12 cellular contexts compared by ENCODE assay signal in genomic region chr1:50110084-50110615, GRCh38. TPM values are rescaled to one million over a fixed set of nuclear protein-coding genes. Genes with fewer than 3 reads are reported as not detected.
DNase-seq lines count a peak whose midpoint lies in the region; ATAC-seq lines count a peak whose summit lies in the region.
"Had no signal": no experiment of that assay in that cellular context is flagged by ENCODE, and none has a peak within 500 bp of the region (broad histone marks: within the 10 kb centered on the region; RNA-seq: fewer than 3 reads in every experiment).

No MANE protein-coding gene starts in this region.

- H3K4me1 Mint-ChIP-seq in activated T-cell treated with anti-CD3 and anti-CD28 coated beads, Interleukin-2, amount 50 U/mL, for 24 hours (ENCODE audit: low read depth), result peaks cover 18% of the 10 kb centered on the region
- peaks cover 23% of the 10 kb centered on the region for H3K4me1 Mint-ChIP-seq in dendritic cell treated with granulocyte-macrophage colony-stimulating factor and Interleukin-4, amounts not matched to agents 40 ng/mL and 50 ng/mL, for 4 days (ENCODE audit: low read depth)
- peaks cover 21% of the 10 kb centered on the region for H3K4me1 Mint-ChIP-seq in stimulated activated naive CD8-positive, alpha-beta T cell treated with anti-CD3 and anti-CD28 coated beads, Interleukin-15, amount 100 ng/mL, for 72 hours

- peak overlapping the region; percentile 51 for H3K4me3 Mint-ChIP-seq in activated T-cell treated with anti-CD3 and anti-CD28 coated beads, Interleukin-2, amount 50 U/mL, for 24 hours
- H3K4me3 Mint-ChIP-seq in dendritic cell treated with granulocyte-macrophage colony-stimulating factor and Interleukin-4, amounts not matched to agents 40 ng/mL and 50 ng/mL, for 4 days, result peak overlapping the region; percentile 37
- peak overlapping the region; percentile 33 to 74 for H3K4me3 Mint-ChIP-seq in stimulated activated naive CD8-positive, alpha-beta T cell treated with anti-CD3 and anti-CD28 coated beads, Interleukin-15, amount 100 ng/mL, for 72 hours

- no peak for DNase-seq in activated T-cell treated with anti-CD3 and anti-CD28 coated beads, Interleukin-2, amount 50 U/mL, for 24 hours
- DNase-seq in activated T-cell treated with anti-CD3 and anti-CD28 coated beads, Interleukin-2, amount 50 U/mL, for 48 hours, result no peak
- peak; percentile 86 for DNase-seq in NCI-H345 treated with DMSO at 0.1 percent for 48 hours (lab: John Stamatoyannopoulos, UW; ENCODE audit: unreplicated experiment)
- DNase-seq in stimulated activated naive CD8-positive, alpha-beta T cell treated with anti-CD3 and anti-CD28 coated beads, Interleukin-15, amount 100 ng/mL, for 72 hours, result no peak
- DNase-seq in AG08395 (ENCODE audit: low spot score), result no peak
- DNase-seq in central memory CD4-positive, alpha-beta T cell, result no peak
- DNase-seq: pancreas; stimulated activated CD4-positive, alpha-beta T cell treated with anti-CD3 and anti-CD28 coated beads, Interleukin-4, amount 100 ng/mL, for 4 hours had no signal

- peaks cover 67% of the 10 kb centered on the region for H3K27me3 Mint-ChIP-seq in activated T-cell treated with anti-CD3 and anti-CD28 coated beads, Interleukin-2, amount 50 U/mL, for 24 hours
- peaks cover 23% of the 10 kb centered on the region for H3K27me3 Mint-ChIP-seq in dendritic cell treated with granulocyte-macrophage colony-stimulating factor and Interleukin-4, amounts not matched to agents 40 ng/mL and 50 ng/mL, for 4 days
- H3K27me3 Mint-ChIP-seq in stimulated activated naive CD8-positive, alpha-beta T cell treated with anti-CD3 and anti-CD28 coated beads, Interleukin-15, amount 100 ng/mL, for 72 hours, result peaks cover 57% of the 10 kb centered on the region

- H3K27ac Mint-ChIP-seq in activated T-cell treated with anti-CD3 and anti-CD28 coated beads, Interleukin-2, amount 50 U/mL, for 24 hours, result no peak overlapping the region
- no peak overlapping the region for H3K27ac Mint-ChIP-seq in dendritic cell treated with granulocyte-macrophage colony-stimulating factor and Interleukin-4, amounts not matched to agents 40 ng/mL and 50 ng/mL, for 4 days
- peak overlapping the region in 1 of 2 donors; percentile 46 for H3K27ac Mint-ChIP-seq in stimulated activated naive CD8-positive, alpha-beta T cell treated with anti-CD3 and anti-CD28 coated beads, Interleukin-15, amount 100 ng/mL, for 72 hours

- intact Hi-C loops in dendritic cell treated with granulocyte-macrophage colony-stimulating factor and Interleukin-4, amounts not matched to agents 40 ng/mL and 50 ng/mL, for 4 days (cut with micrococcal nuclease), result no loop called here

- no peak for ATAC-seq in stimulated activated naive CD8-positive, alpha-beta T cell treated with anti-CD3 and anti-CD28 coated beads, Interleukin-15, amount 100 ng/mL, for 72 hours
- no peak for ATAC-seq in esophagus mucosa

- no peaks in the 10 kb centered on the region for H3K9me3 Mint-ChIP-seq in activated T-cell treated with anti-CD3 and anti-CD28 coated beads, Interleukin-2, amount 50 U/mL, for 24 hours
- H3K9me3 Mint-ChIP-seq in dendritic cell treated with granulocyte-macrophage colony-stimulating factor and Interleukin-4, amounts not matched to agents 40 ng/mL and 50 ng/mL, for 4 days, result no peaks in the 10 kb centered on the region
- H3K9me3 Mint-ChIP-seq in stimulated activated naive CD8-positive, alpha-beta T cell treated with anti-CD3 and anti-CD28 coated beads, Interleukin-15, amount 100 ng/mL, for 72 hours, result no peaks in the 10 kb centered on the region

- H3K36me3 Mint-ChIP-seq in activated T-cell treated with anti-CD3 and anti-CD28 coated beads, Interleukin-2, amount 50 U/mL, for 24 hours (ENCODE audit: low read depth), result no peaks in the 10 kb centered on the region
- no peaks in the 10 kb centered on the region for H3K36me3 Mint-ChIP-seq in dendritic cell treated with granulocyte-macrophage colony-stimulating factor and Interleukin-4, amounts not matched to agents 40 ng/mL and 50 ng/mL, for 4 days (ENCODE audit: low read depth)

RNA-seq across cellular contexts. Expression of gene ELAVL4, which starts 1.4 kb away (rescaled TPM):
- not detected for total RNA-seq in esophagus mucosa
- total RNA-seq: RPMI7951, tibial nerve had no signal
